1 cellular context compared by ENCODE assay signal in genomic region chr12:108623577-108623976, GRCh38.
A peak's percentile ranks its signal among the peaks of the same experiment; 100 is the strongest.
TF ChIP-seq lines count a peak whose summit lies in the region.

No MANE protein-coding gene starts in this region.

TF ChIP-seq in K562, 482 proteins besides CTCF, POLR2A, EP300 and RAD21:
- TF ChIP-seq TAF15 (IDR thresholded peaks at IDR 0.05; ENCODE audit: low read depth, low read length) (no peak), KLF1 (tag; IDR thresholded peaks at IDR 0.05) (no peak), TEAD1 (CRISPR knock-in tag; IDR thresholded peaks at IDR 0.05) (no peak), MBD2 (IDR thresholded peaks at IDR 0.05; ENCODE audit: borderline replicate concordance, low read depth) (peak; percentile 39; the same call in 1 of the 2 replicates), ZBTB9 (CRISPR knock-in tag; IDR thresholded peaks at IDR 0.05) (peak; percentile 99), ZNF41 (CRISPR knock-in tag; conservative IDR thresholded peaks at IDR 0.05) (no peak)
